In the genomic region with DNA sequence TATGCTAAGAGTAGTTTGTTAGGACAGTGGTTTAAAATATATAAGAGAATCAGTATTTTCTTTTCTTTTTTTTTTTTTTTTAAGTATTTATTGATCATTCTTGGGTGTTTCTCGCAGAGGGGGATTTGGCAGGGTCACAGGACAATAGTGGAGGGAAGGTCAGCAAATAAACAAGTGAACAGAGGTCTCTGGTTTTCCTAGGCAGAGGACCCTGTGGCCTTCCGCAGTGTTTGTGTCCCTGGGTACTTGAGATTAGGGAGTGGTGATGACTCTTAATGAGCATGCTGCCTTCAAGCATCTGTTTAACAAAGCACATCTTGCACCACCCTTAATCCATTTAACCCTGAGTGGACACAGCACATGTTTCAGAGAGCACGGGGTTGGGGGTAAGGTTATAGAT, we compare ENCODE assay signal across 8 cellular contexts. TPM values are rescaled to one million over a fixed set of nuclear protein-coding genes. Genes with fewer than 3 reads are reported as not detected.
DNase-seq lines count a peak whose midpoint lies in the region; ATAC-seq and TF ChIP-seq lines count a peak whose summit lies in the region.
"Not testable (repeated sequence)": the region's sequence is repeated elsewhere in the genome, so short reads cannot be mapped to it uniquely, and the experiment has no call there.
"Had no signal": no experiment of that assay in that cellular context is flagged by ENCODE, and none has a peak within 500 bp of the region (broad histone marks: within the 10 kb centered on the region; RNA-seq: fewer than 3 reads in every experiment).

No MANE protein-coding gene starts in this region.

- WGBS in GM23248 (ENCODE audit: low coverage in 1 of 2, low lambda C conversion rate in 2 of 2, missing lambda C conversion rate in 2 of 2), 2 experiments: 67 to 77% methylated on average over 2 to 3 of the region's 3 CpGs
- 92% methylated on average over 2 of the region's 3 CpGs for WGBS in smooth muscle cell (ENCODE audit: low lambda C conversion rate)

- not testable (repeated sequence) for H3K4me3 Mint-ChIP-seq in activated CD4-positive, alpha-beta T cell treated with anti-CD3 and anti-CD28 coated beads for 36 hours; osteocyte (ENCODE audit: unreplicated experiment)
- H3K4me3 Mint-ChIP-seq in activated naive CD8-positive, alpha-beta T cell treated with anti-CD3 and anti-CD28 coated beads, Interleukin-2, amount 50 U/mL, for 24 hours: peak overlapping the region; percentile 8

- not testable (repeated sequence) for H3K27me3 ChIP-seq in GM23248 (replicated peaks; ENCODE audit: insufficient read depth); left lung; smooth muscle cell (ENCODE audit: low read depth)

- H3K4me2 ChIP-seq in GM23248 (ENCODE audit: unreplicated experiment) (peak overlapping the region; percentile 52), smooth muscle cell (peak overlapping the region; percentile 16)

- not testable (repeated sequence) for ATAC-seq in activated CD4-positive, alpha-beta T cell treated with anti-CD3 and anti-CD28 coated beads for 36 hours; activated naive CD8-positive, alpha-beta T cell treated with anti-CD3 and anti-CD28 coated beads, Interleukin-2, amount 50 U/mL, for 24 hours
- ATAC-seq in Right ventricle myocardium superior (ENCODE audit: poor library complexity) (peak; percentile 32), left lung (peak; percentile 44)

- peaks cover 24% of the 10 kb centered on the region for H3K4me1 Mint-ChIP-seq in activated CD4-positive, alpha-beta T cell treated with anti-CD3 and anti-CD28 coated beads for 36 hours
- H3K4me1 Mint-ChIP-seq in activated naive CD8-positive, alpha-beta T cell treated with anti-CD3 and anti-CD28 coated beads, Interleukin-2, amount 50 U/mL, for 24 hours: peaks cover 21% of the 10 kb centered on the region
- peaks cover 21% of the 10 kb centered on the region for H3K4me1 Mint-ChIP-seq in osteocyte (ENCODE audit: unreplicated experiment)

- not testable (repeated sequence) for H2AFZ ChIP-seq in GM23248; smooth muscle cell (ENCODE audit: low read depth)

- not testable (repeated sequence) for H3K9me3 Mint-ChIP-seq in activated CD4-positive, alpha-beta T cell treated with anti-CD3 and anti-CD28 coated beads for 36 hours (ENCODE audit: low read depth); activated naive CD8-positive, alpha-beta T cell treated with anti-CD3 and anti-CD28 coated beads, Interleukin-2, amount 50 U/mL, for 24 hours; osteocyte (ENCODE audit: unreplicated experiment)

- in situ Hi-C loops in GM23248 (cut with MboI): not testable (repeated sequence)

- H3K9me3 ChIP-seq in GM23248 (ENCODE audit: low read depth); left lung; smooth muscle cell (replicated peaks; ENCODE audit: low read depth): not testable (repeated sequence)

- not testable (repeated sequence) for H4K20me1 ChIP-seq in GM23248 (ENCODE audit: insufficient read depth)
- H4K20me1 ChIP-seq in smooth muscle cell (ENCODE audit: low read depth): peaks cover 90% of the 10 kb centered on the region

- peak overlapping the region; percentile 32; the same call in 1 of the 2 replicates for H3K4me3 ChIP-seq in GM23248
- not testable (repeated sequence) for H3K4me3 ChIP-seq in left lung, smooth muscle cell

- not testable (repeated sequence) for H3K9me2 ChIP-seq in GM23248 (ENCODE audit: insufficient read depth)

- H3K27ac Mint-ChIP-seq in activated CD4-positive, alpha-beta T cell treated with anti-CD3 and anti-CD28 coated beads for 36 hours: peak overlapping the region; percentile 23
- peak overlapping the region; percentile 81 for H3K27ac Mint-ChIP-seq in activated naive CD8-positive, alpha-beta T cell treated with anti-CD3 and anti-CD28 coated beads, Interleukin-2, amount 50 U/mL, for 24 hours
- peak overlapping the region; percentile 68 for H3K27ac Mint-ChIP-seq in osteocyte (ENCODE audit: unreplicated experiment)

- not testable (repeated sequence) for TF ChIP-seq CTCF in left lung (IDR thresholded peaks at IDR 0.05); osteocyte (IDR thresholded peaks at IDR 0.05); smooth muscle cell (IDR thresholded peaks at IDR 0.05; ENCODE audit: borderline replicate concordance, insufficient read depth, poor library complexity, severe bottlenecking)

- not testable (repeated sequence) for H3K36me3 ChIP-seq in GM23248 (ENCODE audit: low read depth); left lung; smooth muscle cell (ENCODE audit: low read depth)

- peaks cover 78% of the 10 kb centered on the region for H3K79me2 ChIP-seq in GM23248 (ENCODE audit: insufficient read depth)
- peaks cover 71% of the 10 kb centered on the region for H3K79me2 ChIP-seq in smooth muscle cell (ENCODE audit: low read depth)

- H3F3A ChIP-seq in GM23248 (ENCODE audit: insufficient read depth): peaks cover 20% of the 10 kb centered on the region
- not testable (repeated sequence) for H3F3A ChIP-seq in smooth muscle cell (ENCODE audit: low read depth)

- peak overlapping the region; percentile 81 for H3K27ac ChIP-seq in GM23248
- not testable (repeated sequence) for H3K27ac ChIP-seq in left lung
- peak overlapping the region; percentile 88 for H3K27ac ChIP-seq in smooth muscle cell (ENCODE audit: low read depth)

- not testable (repeated sequence) for H3K27me3 Mint-ChIP-seq in activated CD4-positive, alpha-beta T cell treated with anti-CD3 and anti-CD28 coated beads for 36 hours; activated naive CD8-positive, alpha-beta T cell treated with anti-CD3 and anti-CD28 coated beads, Interleukin-2, amount 50 U/mL, for 24 hours; osteocyte (ENCODE audit: unreplicated experiment)

- H3K4me1 ChIP-seq in GM23248 (ENCODE audit: insufficient read depth) (peaks cover 11% of the 10 kb centered on the region), left lung (peaks cover 5 to 14% of the 10 kb centered on the region in 2 donors)
- H3K4me1 ChIP-seq in smooth muscle cell (ENCODE audit: low read depth): not testable (repeated sequence)

- peak overlapping the region; percentile 56; the same call in 1 of the 2 replicates for H3K9ac ChIP-seq in GM23248
- not testable (repeated sequence) for H3K9ac ChIP-seq in smooth muscle cell (ENCODE audit: low read depth)

- intact Hi-C loops in activated CD4-positive, alpha-beta T cell treated with anti-CD3 and anti-CD28 coated beads for 36 hours (cut with DNase I, micrococcal nuclease): loop anchor here in 1 of 2 experiments (1.0 kb wide), 1 partner anchor 33 kb away; no protein-coding TSS in a partner anchor
- intact Hi-C loops in Right ventricle myocardium superior (cut with DNase I); left lung (cut with DNase I): not testable (repeated sequence)

- not testable (repeated sequence) for DNase-seq in GM23248; activated CD4-positive, alpha-beta T cell treated with anti-CD3 and anti-CD28 coated beads for 36 hours; activated naive CD8-positive, alpha-beta T cell treated with anti-CD3 and anti-CD28 coated beads, Interleukin-2, amount 50 U/mL, for 24 hours; Right ventricle myocardium superior; left lung; osteocyte (ENCODE audit: extremely low spot score, unreplicated experiment); smooth muscle cell (lab: John Stamatoyannopoulos, UW; ENCODE audit: unreplicated experiment)

- CTCF ChIA-PET in activated CD4-positive, alpha-beta T cell treated with anti-CD3 and anti-CD28 coated beads for 36 hours (lab: Charles Lee): interaction anchor here (0.8 to 1.6 kb wide), 3 partner anchors 16 to 459 kb away, joined by 3 to 7 read pairs (median 6); no protein-coding TSS in a partner anchor

- H3K36me3 Mint-ChIP-seq in activated CD4-positive, alpha-beta T cell treated with anti-CD3 and anti-CD28 coated beads for 36 hours (ENCODE audit: low read depth); activated naive CD8-positive, alpha-beta T cell treated with anti-CD3 and anti-CD28 coated beads, Interleukin-2, amount 50 U/mL, for 24 hours (ENCODE audit: low read depth); osteocyte (ENCODE audit: unreplicated experiment): not testable (repeated sequence)

- POLR2A ChIA-PET in activated CD4-positive, alpha-beta T cell treated with anti-CD3 and anti-CD28 coated beads for 36 hours (lab: Charles Lee): interaction anchor here (0.6 to 1.4 kb wide), 5 partner anchors 10 to 304 kb away, joined by 3 to 4 read pairs (median 3); no protein-coding TSS in a partner anchor

RNA-seq across cellular contexts. Expression of a gene that starts 55.6 kb away (rescaled TPM):
- 43.9 and 48.7 TPM in 2 replicates for total RNA-seq in GM23248 (2014; rRNA removed; shearing (Covaris generic))
- 28.1 and 29.8 TPM in 2 replicates for polyA plus RNA-seq in GM23248 (2016; fragmentation: Nextera tagmentation; extraction: Ambion mirVana)
- total RNA-seq in activated CD4-positive, alpha-beta T cell treated with anti-CD3 and anti-CD28 coated beads for 36 hours: 10 to 100 TPM; 33.1 to 37.5 TPM
- total RNA-seq in Right ventricle myocardium superior: 41.4 TPM
- total RNA-seq in left lung: 10 to 100 TPM; 48.7 to 53.4 TPM
- 58.7 and 59.9 TPM in 2 replicates for total RNA-seq in osteocyte
- total RNA-seq in smooth muscle cell: 53.5 and 56.4 TPM in 2 replicates
- polyA plus RNA-seq in smooth muscle cell: 44.4 and 52.8 TPM in 2 replicates

RNA-seq across cellular contexts. Expression of a gene that starts 59.6 kb away (rescaled TPM):
- total RNA-seq in GM23248 (2014; rRNA removed; shearing (Covaris generic)): not detected in 2 replicates
- polyA plus RNA-seq in GM23248 (2016; fragmentation: Nextera tagmentation; extraction: Ambion mirVana) (not detected in 2 replicates), smooth muscle cell (2.0 TPM in 2 replicates)
- under 1 TPM; 0.66 to 0.81 TPM for total RNA-seq in activated CD4-positive, alpha-beta T cell treated with anti-CD3 and anti-CD28 coated beads for 36 hours
- total RNA-seq in Right ventricle myocardium superior (3.4 TPM), left lung (under 1 TPM in 1 of 2 donors, not detected in 1; 0.29 TPM), osteocyte (0.31 TPM in 1 of 2 replicates, not detected in the other), smooth muscle cell (not detected in 2 replicates)
- total RNA-seq: HT-29 had no signal

Comparison
In these comparisons a context has a peak if more than half of its experiments do, and no peak if none do; other contexts are left out.
1. H3K27ac Mint-ChIP-seq: peak in every context shown above with its lines; median percentile 81 in activated naive CD8-positive, alpha-beta T cell treated with anti-CD3 and anti-CD28 coated beads, Interleukin-2, amount 50 U/mL, for 24 hours; 68 in osteocyte; 23 in activated CD4-positive, alpha-beta T cell treated with anti-CD3 and anti-CD28 coated beads for 36 hours.